Comparison of ENCODE assay signal across 20 cellular contexts in genomic region chr14:25010471-25010870, GRCh38. TPM values are rescaled to one million over a fixed set of nuclear protein-coding genes. Genes with fewer than 3 reads are reported as not detected.
DNase-seq lines count a peak whose midpoint lies in the region; ATAC-seq, FAIRE-seq and TF ChIP-seq lines count a peak whose summit lies in the region.
"Had no signal": no experiment of that assay in that cellular context is flagged by ENCODE, and none has a peak within 500 bp of the region (broad histone marks: within the 10 kb centered on the region; RNA-seq: fewer than 3 reads in every experiment).

No MANE protein-coding gene starts in this region.

- intact Hi-C loops in left ventricle myocardium inferior (cut with micrococcal nuclease) = no loop called here
- intact Hi-C loops in left ventricle myocardium superior (cut with micrococcal nuclease) = no loop called here
- intact Hi-C loops in upper lobe of right lung (cut with DNase I) = no loop called here

- DNase-seq in left ventricle myocardium inferior = no peak
- no peak for DNase-seq in left ventricle myocardium superior
- DNase-seq in astrocyte (ENCODE audit: low read depth) = no peak
- DNase-seq in upper lobe of right lung = no peak
- DNase-seq in BE2C = no peak
- no peak for DNase-seq in osteocyte (ENCODE audit: extremely low spot score, unreplicated experiment)
- DNase-seq: Calu3, GF-D8, H9, NCI-H1092, NCI-H2107, NCI-H345, NCI-H69 had no signal

- H3K27me3 ChIP-seq in left ventricle myocardium inferior (ENCODE audit: low read depth) = no peaks in the 10 kb centered on the region
- no peaks in the 10 kb centered on the region for H3K27me3 ChIP-seq in astrocyte (ENCODE audit: insufficient read depth, low read length)
- H3K27me3 ChIP-seq in upper lobe of right lung = no peaks in the 10 kb centered on the region
- H3K27me3 ChIP-seq in BE2C = no peaks in the 10 kb centered on the region
- H3K27me3 ChIP-seq: SJCRH30 had no signal

- 100% methylated on average over 1 of the region's 3 CpGs; no CpG with 5 or more reads in 1 of the 2 experiments for WGBS in mesodermal cell (ENCODE audit: insufficient coverage in 2 of 2), 2 experiments

- no peaks in the 10 kb centered on the region for H4K20me1 ChIP-seq in astrocyte (ENCODE audit: insufficient read depth, low read length)

- H3K79me2 ChIP-seq in astrocyte (ENCODE audit: insufficient read depth, low read length) = no peaks in the 10 kb centered on the region

- FAIRE-seq in astrocyte (lab: Jason Lieb, UNC) = peak; percentile 17
- FAIRE-seq: K562 had no signal

- ATAC-seq in left ventricle myocardium superior (no peak), upper lobe of right lung (peak; percentile 41), GM19467 (IDR thresholded peaks at IDR 0.05; ENCODE audit: unreplicated experiment) (no peak)
- ATAC-seq: K562 had no signal

- H3K36me3 Mint-ChIP-seq in astrocyte (ENCODE audit: low read depth, unreplicated experiment) (no peaks in the 10 kb centered on the region), osteocyte (ENCODE audit: unreplicated experiment) (no peaks in the 10 kb centered on the region)

- H3K4me1 Mint-ChIP-seq in astrocyte (ENCODE audit: low read depth, unreplicated experiment) (peaks cover 43% of the 10 kb centered on the region), osteocyte (ENCODE audit: unreplicated experiment) (peaks cover 34% of the 10 kb centered on the region)

- H3K4me1 ChIP-seq in left ventricle myocardium inferior (peaks cover 78% of the 10 kb centered on the region), astrocyte (ENCODE audit: insufficient read depth, low read length) (peaks cover 26% of the 10 kb centered on the region), mesodermal cell (ENCODE audit: control insufficient read depth, insufficient read depth, low read length, poor library complexity, severe bottlenecking) (peaks cover 49% of the 10 kb centered on the region), upper lobe of right lung (peaks cover 8% of the 10 kb centered on the region), BE2C (no peaks in the 10 kb centered on the region)

- peak overlapping the region; percentile 2 for H3K27ac Mint-ChIP-seq in astrocyte (ENCODE audit: unreplicated experiment)
- H3K27ac Mint-ChIP-seq in osteocyte (ENCODE audit: unreplicated experiment) = no peak overlapping the region

- H3K4me3 ChIP-seq in left ventricle myocardium inferior (no peak overlapping the region), astrocyte (ENCODE audit: insufficient read depth, low read depth, low read length) (no peak overlapping the region), mesodermal cell (ENCODE audit: extremely low read depth, insufficient read depth, low read length, poor library complexity, severe bottlenecking) (peak overlapping the region; percentile 22), upper lobe of right lung (peak overlapping the region; percentile 30), BE2C (ENCODE audit: low read depth, low read length) (no peak overlapping the region)
- H3K4me3 ChIP-seq: K562, SJCRH30 had no signal

- H3K9me3 Mint-ChIP-seq in astrocyte (ENCODE audit: unreplicated experiment) = no peaks in the 10 kb centered on the region
- H3K9me3 Mint-ChIP-seq in osteocyte (ENCODE audit: unreplicated experiment) = no peaks in the 10 kb centered on the region
- H3K9me3 Mint-ChIP-seq: H9 had no signal

- H2AFZ ChIP-seq in astrocyte (ENCODE audit: low read depth, low read length) = no peak overlapping the region

- H3K36me3 ChIP-seq in left ventricle myocardium inferior (no peaks in the 10 kb centered on the region), astrocyte (ENCODE audit: insufficient read depth, low read length) (no peaks in the 10 kb centered on the region), mesodermal cell (ENCODE audit: control insufficient read depth, insufficient read depth, low read length) (no peaks in the 10 kb centered on the region), upper lobe of right lung (no peaks in the 10 kb centered on the region), BE2C (no peaks in the 10 kb centered on the region)
- H3K36me3 ChIP-seq: SJCRH30 had no signal

- H3K4me3 Mint-ChIP-seq in astrocyte (ENCODE audit: unreplicated experiment) (no peak overlapping the region), osteocyte (ENCODE audit: unreplicated experiment) (no peak overlapping the region)
- H3K4me3 Mint-ChIP-seq: H9 had no signal

- H3K9me3 ChIP-seq in left ventricle myocardium inferior (replicated peaks) (no peaks in the 10 kb centered on the region), astrocyte (ENCODE audit: insufficient read depth, low read depth, low read length) (no peaks in the 10 kb centered on the region), mesodermal cell (ENCODE audit: control insufficient read depth, low read length) (no peaks in the 10 kb centered on the region), upper lobe of right lung (no peaks in the 10 kb centered on the region), BE2C (no peaks in the 10 kb centered on the region)
- H3K9me3 ChIP-seq: SJCRH30 had no signal

- no peak overlapping the region for H3K9ac ChIP-seq in astrocyte (ENCODE audit: low read length)

- H3K27ac ChIP-seq in left ventricle myocardium inferior (replicated peaks) (peak overlapping the region; percentile 37), astrocyte (ENCODE audit: low read depth, low read length) (no peak overlapping the region), mesodermal cell (ENCODE audit: low read depth, low read length, severe bottlenecking) (peak overlapping the region; percentile 91), upper lobe of right lung (peak overlapping the region; percentile 58)
- H3K27ac ChIP-seq: 22Rv1, C4-2B, RWPE1, SJCRH30 had no signal

- H3K27me3 Mint-ChIP-seq in astrocyte (ENCODE audit: low read depth, unreplicated experiment) (no peaks in the 10 kb centered on the region), osteocyte (ENCODE audit: unreplicated experiment) (no peaks in the 10 kb centered on the region)

- no peak overlapping the region for H3K4me2 ChIP-seq in astrocyte (ENCODE audit: low read length)

- TF ChIP-seq CTCF in left ventricle myocardium inferior (IDR thresholded peaks at IDR 0.05; ENCODE audit: borderline replicate concordance) (no peak), astrocyte (IDR thresholded peaks at IDR 0.05; ENCODE audit: insufficient read depth, low read depth, low read length) (no peak), upper lobe of right lung (IDR thresholded peaks at IDR 0.05) (no peak), BE2C (IDR thresholded peaks at IDR 0.05; ENCODE audit: low read depth, low read length) (no peak), osteocyte (IDR thresholded peaks at IDR 0.05) (no peak)

RNA-seq across cellular contexts. Expression of gene STXBP6, which starts 39.5 kb away (rescaled TPM):
- total RNA-seq in left ventricle myocardium inferior (21.7 TPM), left ventricle myocardium superior (43.5 TPM), astrocyte (27.1 and 27.5 TPM in 2 replicates), upper lobe of right lung (27.4 TPM), osteocyte (6.4 and 7.0 TPM in 2 replicates)
- polyA plus RNA-seq in mesodermal cell (2013, experiment 1 of 2) = 6.3 TPM
- 10.6 TPM for polyA plus RNA-seq in mesodermal cell (2013, experiment 2 of 2)
- 2.0 TPM for polyA plus RNA-seq in BE2C (2012; ENCODE audit: insufficient read depth, insufficient read length, low read depth)

Comparison
In these comparisons a context has a peak if more than half of its experiments do, and no peak if none do; other contexts are left out.
1. H3K4me3 ChIP-seq: peak in mesodermal cell (single experiment) and upper lobe of right lung (single experiment); none in left ventricle myocardium inferior (single experiment), astrocyte (single experiment) and BE2C (single experiment).